Comparison of ENCODE assay signal across 11 cellular contexts in genomic region chr1:207862241-207862787, GRCh38. TPM values are rescaled to one million over a fixed set of nuclear protein-coding genes. Genes with fewer than 3 reads are reported as not detected.
DNase-seq lines count a peak whose midpoint lies in the region; ATAC-seq and TF ChIP-seq lines count a peak whose summit lies in the region.
"Had no signal": no experiment of that assay in that cellular context is flagged by ENCODE, and none has a peak within 500 bp of the region (broad histone marks: within the 10 kb centered on the region; RNA-seq: fewer than 3 reads in every experiment).

No MANE protein-coding gene starts in this region.

- no peaks in the 10 kb centered on the region for H3K9me3 ChIP-seq in CD4-positive, CD25-positive, alpha-beta regulatory T cell (ENCODE audit: control insufficient read depth in 2 of 2, low read length in 2 of 2)
- H3K9me3 ChIP-seq in IMR-90 (ENCODE audit: control insufficient read depth, insufficient read depth, low read length) (no peaks in the 10 kb centered on the region), breast epithelium (no peaks in the 10 kb centered on the region), osteoblast (ENCODE audit: low read depth, low read length) (no peaks in the 10 kb centered on the region)

- no peak overlapping the region for H2AFZ ChIP-seq in IMR-90 (replicated peaks; ENCODE audit: low read length, poor library complexity)
- H2AFZ ChIP-seq in osteoblast (ENCODE audit: low read length) = no peak overlapping the region

- no CpG with 5 or more reads among the region's 2 CpGs for WGBS in IMR-90 (ENCODE audit: extremely low coverage in 2 of 2, insufficient read length in 1 of 2), 2 experiments

- no peak overlapping the region for H3K4ac ChIP-seq in IMR-90 (ENCODE audit: low read depth, low read length)

- H3K9ac ChIP-seq in IMR-90 (ENCODE audit: low read depth, low read length) = no peak overlapping the region

- H4K5ac ChIP-seq in IMR-90 (ENCODE audit: low read depth, low read length) = no peak overlapping the region

- H4K20me1 ChIP-seq in IMR-90 (ENCODE audit: insufficient read depth, low read length) (no peaks in the 10 kb centered on the region), osteoblast (ENCODE audit: insufficient read depth, low read length) (peaks cover 3% of the 10 kb centered on the region)

- no peak for ATAC-seq in CD4-positive, CD25-positive, alpha-beta regulatory T cell (ENCODE audit: low read depth in 2 of 2)
- peak; percentile 40 for ATAC-seq in IMR-90 (ENCODE audit: low read depth)
- ATAC-seq in GM21576 (IDR thresholded peaks at IDR 0.05; ENCODE audit: unreplicated experiment) = no peak

- H3K27me3 Mint-ChIP-seq in CD4-positive, CD25-positive, alpha-beta regulatory T cell = no peaks in the 10 kb centered on the region

- H3K36me3 Mint-ChIP-seq in CD4-positive, CD25-positive, alpha-beta regulatory T cell = peaks cover 39% of the 10 kb centered on the region

- H3K4me3 Mint-ChIP-seq in CD4-positive, CD25-positive, alpha-beta regulatory T cell = peak overlapping the region; percentile 36 to 76 (median 54)

- no peak overlapping the region for H3K56ac ChIP-seq in IMR-90 (ENCODE audit: extremely low read depth, insufficient read depth, low read length)

- BruUV-seq in IMR-90 (replicated peaks; lab: Mats Ljungman, UMichigan) = no TSS peak

- H3K36me3 ChIP-seq in CD4-positive, CD25-positive, alpha-beta regulatory T cell (ENCODE audit: control insufficient read depth, insufficient read depth, low read length) = peaks cover 31% of the 10 kb centered on the region
- H3K36me3 ChIP-seq in IMR-90 (ENCODE audit: control insufficient read depth, insufficient read depth, low read length) (no peaks in the 10 kb centered on the region; the same call in 1 of the 2 replicates), breast epithelium (no peaks in the 10 kb centered on the region), osteoblast (ENCODE audit: insufficient read depth, low read length) (peaks cover 21% of the 10 kb centered on the region)

- no peak overlapping the region for H2BK20ac ChIP-seq in IMR-90 (ENCODE audit: low read depth, low read length)

- no peak overlapping the region for H4K91ac ChIP-seq in IMR-90 (ENCODE audit: insufficient read depth, low read depth, low read length)

- dilution Hi-C loops in IMR-90 (cut with HindIII; ENCODE audit: low sequenced_read_pairs, unreplicated experiment) = no loop called here

- H2AK9ac ChIP-seq in IMR-90 (replicated peaks; ENCODE audit: low read depth, low read length, poor library complexity) = no peak overlapping the region

- H2AK5ac ChIP-seq in IMR-90 (ENCODE audit: low read depth, low read length) = no peak overlapping the region; the same call in 1 of the 2 replicates

- in situ Hi-C loops in IMR-90 (cut with MboI; ENCODE audit: low sequenced_read_pairs) = no loop called here

- no peak overlapping the region for H3K23ac ChIP-seq in IMR-90 (ENCODE audit: low read depth, low read length)

- H3K4me2 ChIP-seq in IMR-90 (ENCODE audit: low read depth, low read length) (no peak overlapping the region; the same call in 1 of the 2 replicates), osteoblast (ENCODE audit: insufficient read depth, low read length) (no peak overlapping the region)

- no peaks in the 10 kb centered on the region for H3K9me3 Mint-ChIP-seq in CD4-positive, CD25-positive, alpha-beta regulatory T cell

- no peak overlapping the region for H2BK15ac ChIP-seq in IMR-90 (ENCODE audit: low read depth, low read length)

- H3K79me2 ChIP-seq in osteoblast (ENCODE audit: insufficient read depth, low read length) = peaks cover 55% of the 10 kb centered on the region

- CTCF ChIA-PET in IMR-90 (lab: Yijun Ruan, JAX) = interaction anchor here (0.8 to 1.1 kb wide), 2 partner anchors 15 to 35 kb away, joined by 3 read pairs; no protein-coding TSS in a partner anchor

- H2BK5ac ChIP-seq in IMR-90 (ENCODE audit: low read depth, low read length, poor library complexity, severe bottlenecking) = peak overlapping the region; percentile 12

- no peak for DNase-seq in CD4-positive, CD25-positive, alpha-beta regulatory T cell
- DNase-seq in IMR-90 = peak; percentile 43
- no peak for DNase-seq in breast epithelium (ENCODE audit: low spot score in 2 of 2)
- no peak for DNase-seq in osteoblast (ENCODE audit: insufficient read length, low spot score, missing footprints)
- DNase-seq in EL = no peak
- DNase-seq in activated effector memory CD4-positive, alpha-beta T cell treated with anti-CD3 and anti-CD28 coated beads, Interleukin-2, amount 50 U/mL, for 16 hours = no peak
- no peak for DNase-seq in DMS53 (lab: John Stamatoyannopoulos, UW)
- DNase-seq: MM.1S, NCI-H510A, Right ventricle myocardium superior had no signal

- H3K27me3 ChIP-seq in CD4-positive, CD25-positive, alpha-beta regulatory T cell (ENCODE audit: control insufficient read depth, insufficient read depth, low read length) = no peaks in the 10 kb centered on the region
- H3K27me3 ChIP-seq in IMR-90 (ENCODE audit: control insufficient read depth, insufficient read depth, low read length) = no peaks in the 10 kb centered on the region
- no peaks in the 10 kb centered on the region for H3K27me3 ChIP-seq in breast epithelium
- H3K27me3 ChIP-seq in osteoblast (ENCODE audit: insufficient read depth, low read length) = no peaks in the 10 kb centered on the region

- TF ChIP-seq POLR2A in IMR-90 (IDR thresholded peaks at IDR 0.05; ENCODE audit: low read depth, low read length) (no peak), breast epithelium (IDR thresholded peaks at IDR 0.05) (no peak)

- H4K8ac ChIP-seq in IMR-90 (ENCODE audit: low read depth in 2 of 2, low read length in 2 of 2) = peak overlapping the region in 1 of 2 experiments; percentile 56; a peak in 1 of 4 replicates

- H3K79me1 ChIP-seq in IMR-90 (ENCODE audit: low read depth in 1 of 2, low read length in 2 of 2) = peaks cover 9 to 18% of the 10 kb centered on the region in 2 experiments; a peak in 1 of 4 replicates

- H3K14ac ChIP-seq in IMR-90 (replicated peaks; ENCODE audit: low read depth, low read length) = peak overlapping the region; percentile 10; the same call in 1 of the 2 replicates

- H3K9me1 ChIP-seq in IMR-90 (ENCODE audit: insufficient read depth, low read length) = peaks cover 9% of the 10 kb centered on the region

- peaks cover 67% of the 10 kb centered on the region for H3K4me1 ChIP-seq in CD4-positive, CD25-positive, alpha-beta regulatory T cell (ENCODE audit: control insufficient read depth, insufficient read depth, low read length, poor library complexity, severe bottlenecking)
- peaks cover 16% of the 10 kb centered on the region for H3K4me1 ChIP-seq in IMR-90 (ENCODE audit: control insufficient read depth, insufficient read depth, low read length)
- H3K4me1 ChIP-seq in breast epithelium = peaks cover 1 to 16% of the 10 kb centered on the region in 2 donors
- peaks cover 21% of the 10 kb centered on the region for H3K4me1 ChIP-seq in osteoblast (ENCODE audit: insufficient read depth, low read length)

- intact Hi-C loops in IMR-90 (cut with micrococcal nuclease) (no loop called here), breast epithelium (cut with DNase I; ENCODE audit: low total_unique reads) (no loop called here)

- TF ChIP-seq CTCF in IMR-90 (conservative IDR thresholded peaks at IDR 0.05; ENCODE audit: low read depth, low read length) (no peak), breast epithelium (IDR thresholded peaks at IDR 0.05) (no peak), osteoblast (IDR thresholded peaks at IDR 0.05; ENCODE audit: extremely low read depth, low read depth, low read length) (no peak)

- peak overlapping the region; percentile 16 for H3K4me3 ChIP-seq in CD4-positive, CD25-positive, alpha-beta regulatory T cell (ENCODE audit: low read depth, low read length)
- H3K4me3 ChIP-seq in IMR-90 (ENCODE audit: insufficient read depth, low read depth, low read length) (no peak overlapping the region), breast epithelium (no peak overlapping the region), osteoblast (ENCODE audit: insufficient read depth, low read length) (no peak overlapping the region)

- H3K27ac Mint-ChIP-seq in CD4-positive, CD25-positive, alpha-beta regulatory T cell = peak overlapping the region in 2 of 3 donors; percentile 80 to 82

- H3K18ac ChIP-seq in IMR-90 (ENCODE audit: low read depth, low read length) = peak overlapping the region; percentile 81; the same call in 1 of the 2 replicates

- H3K27ac ChIP-seq in CD4-positive, CD25-positive, alpha-beta regulatory T cell (ENCODE audit: insufficient read depth, low read length, poor library complexity, severe bottlenecking) = peak overlapping the region; percentile 33
- H3K27ac ChIP-seq in IMR-90 (ENCODE audit: insufficient read depth, low read length) (peak overlapping the region; percentile 85; the same call in 1 of the 2 replicates), breast epithelium (peak overlapping the region; percentile 66 to 70), osteoblast (ENCODE audit: low read depth, low read length) (peak overlapping the region; percentile 48)

- no peak overlapping the region for H2BK120ac ChIP-seq in IMR-90 (ENCODE audit: low read depth, low read length)

- H3K4me1 Mint-ChIP-seq in CD4-positive, CD25-positive, alpha-beta regulatory T cell = peaks cover 35 to 64% (median 55%) of the 10 kb centered on the region in 4 donors

- no peak for TF ChIP-seq RAD21 in IMR-90 (IDR thresholded peaks at IDR 0.05; ENCODE audit: low read length)

- POLR2A ChIA-PET in IMR-90 (lab: Charles Lee; ENCODE audit: unreplicated experiment) = no interaction called here

TF ChIP-seq in IMR-90, 13 proteins besides CTCF, POLR2A, EP300 and RAD21:
- TF ChIP-seq SMC3 (IDR thresholded peaks at IDR 0.05; ENCODE audit: low read depth, low read length) (no peak), NFE2L2 (IDR thresholded peaks at IDR 0.05; ENCODE audit: low read depth, low read length) (peak; percentile 32; the same call in 1 of the 2 replicates)
TF ChIP-seq in IMR-90: peak in this region for 1.

RNA-seq across cellular contexts. Expression of gene CD34, which starts 48.6 kb away (rescaled TPM):
- total RNA-seq in CD4-positive, CD25-positive, alpha-beta regulatory T cell = 1.9 TPM
- under 1 TPM in 1 of 4 donors, not detected in 3; 0.02 TPM for polyA plus RNA-seq in CD4-positive, CD25-positive, alpha-beta regulatory T cell
- total RNA-seq in IMR-90 (2012; rRNA removed) = under 0.01 TPM in 1 of 2 replicates, not detected in the other
- polyA plus RNA-seq in IMR-90 (2012; rRNA removed) = 0.14 and 0.16 TPM in 2 replicates
- polyA plus RNA-seq in IMR-90 (2012; cell fraction: cytosol; rRNA removed) = 0.10 and 0.11 TPM in 2 replicates
- polyA plus RNA-seq in IMR-90 (2012; cell fraction: nucleus; rRNA removed; ENCODE audit: low replicate concordance) = 0.04 and 0.10 TPM in 2 replicates
- total RNA-seq in breast epithelium = 10 to 100 TPM; 15.7 to 80.6 (median 22.2) TPM
- under 0.01 and 0.36 TPM in 2 replicates for total RNA-seq in osteoblast

Comparison
In these comparisons a context has a peak if more than half of its experiments do, and no peak if none do; other contexts are left out.
1. H3K27ac ChIP-seq: peak in every context shown above with its lines; median percentile 85 in IMR-90; 68 in breast epithelium; 48 in osteoblast; 33 in CD4-positive, CD25-positive, alpha-beta regulatory T cell.